Comparison of ENCODE assay signal across 11 cellular contexts in genomic region chr1:68010094-68010493, GRCh38. TPM values are rescaled to one million over a fixed set of nuclear protein-coding genes. Genes with fewer than 3 reads are reported as not detected.
DNase-seq lines count a peak whose midpoint lies in the region; ATAC-seq and TF ChIP-seq lines count a peak whose summit lies in the region.
"Had no signal": no experiment of that assay in that cellular context is flagged by ENCODE, and none has a peak within 500 bp of the region (broad histone marks: within the 10 kb centered on the region; RNA-seq: fewer than 3 reads in every experiment).

No MANE protein-coding gene starts in this region.

- no peaks in the 10 kb centered on the region for H4K20me1 ChIP-seq in SK-N-SH (ENCODE audit: insufficient read depth)

- H3K9ac ChIP-seq in SK-N-SH = no peak overlapping the region

- H3K9me2 ChIP-seq in SK-N-SH = no peaks in the 10 kb centered on the region

- H3K27me3 ChIP-seq in SK-N-SH (ENCODE audit: insufficient read depth) = no peaks in the 10 kb centered on the region
- no peaks in the 10 kb centered on the region for H3K27me3 ChIP-seq in left ventricle myocardium inferior (ENCODE audit: low read depth)

- POLR2A ChIA-PET in SK-N-SH (lab: Yijun Ruan, JAX) = no interaction called here

- H3K79me2 ChIP-seq in SK-N-SH (ENCODE audit: insufficient read depth) = no peaks in the 10 kb centered on the region

- H3K4me1 ChIP-seq in SK-N-SH (ENCODE audit: control insufficient read depth in 1 of 2, insufficient read depth in 2 of 2, low read depth in 1 of 2, low read length in 1 of 2) (peaks cover 0 to 11% of the 10 kb centered on the region in 2 experiments; a peak in 1 of 4 replicates), left ventricle myocardium inferior (peaks cover 1% of the 10 kb centered on the region)

- DNase-seq in A172 (ENCODE audit: low spot score) = peak; percentile 19
- peak; percentile 11 for DNase-seq in SK-N-SH
- no peak for DNase-seq in left ventricle myocardium inferior
- DNase-seq in NOMO-1 (lab: John Stamatoyannopoulos, UW; ENCODE audit: unreplicated experiment in 2 of 2) = no peak
- DNase-seq in activated gamma-delta T cell treated with Interleukin-2 at 50 U/mL for 16 hours = no peak
- no peak for DNase-seq in activated gamma-delta T cell (lab: John Stamatoyannopoulos, UW)
- DNase-seq: activated CD4-positive, alpha-beta T cell treated with anti-CD3 and anti-CD28 coated beads, Interleukin-2, amount 10 ng/mL, durations not matched to agents 24 days and 14 days; Calu3; foreskin melanocyte had no signal

- CTCF ChIA-PET in SK-N-SH (lab: Yijun Ruan, JAX) = interaction anchor here (0.7 to 5.2 kb wide), 15 partner anchors 9 to 478 kb away, joined by 3 to 32 read pairs (median 4); no protein-coding TSS in a partner anchor

- no peaks in the 10 kb centered on the region for H3K36me3 ChIP-seq in SK-N-SH (replicated peaks in 1 of 2; ENCODE audit: control insufficient read depth in 1 of 2, insufficient read depth in 2 of 2, low read length in 1 of 2)
- H3K36me3 ChIP-seq in left ventricle myocardium inferior = no peaks in the 10 kb centered on the region

- H3K27ac ChIP-seq in SK-N-SH (ENCODE audit: low read depth in 2 of 2, low read length in 1 of 2) = no peak overlapping the region
- H3K27ac ChIP-seq in left ventricle myocardium inferior (replicated peaks) = no peak overlapping the region

- H3K9me3 ChIP-seq in SK-N-SH = no peaks in the 10 kb centered on the region
- peaks cover 9% of the 10 kb centered on the region for H3K9me3 ChIP-seq in left ventricle myocardium inferior (replicated peaks)

- intact Hi-C loops in left ventricle myocardium inferior (cut with micrococcal nuclease) = loop anchor here (5.0 kb wide), 1 partner anchor 153 kb away; no protein-coding TSS in a partner anchor

- no peak overlapping the region for H2AFZ ChIP-seq in SK-N-SH (ENCODE audit: low read depth)

- no peaks in the 10 kb centered on the region for H3F3A ChIP-seq in SK-N-SH (replicated peaks; ENCODE audit: insufficient read depth)

- TF ChIP-seq CTCF in SK-N-SH (IDR thresholded peaks at IDR 0.05) (peak; percentile 51), left ventricle myocardium inferior (IDR thresholded peaks at IDR 0.05; ENCODE audit: borderline replicate concordance) (peak; percentile 60)

- TF ChIP-seq EP300 in Ishikawa (IDR thresholded peaks at IDR 0.05; ENCODE audit: borderline replicate concordance) = no peak
- TF ChIP-seq EP300 in SK-N-SH (IDR thresholded peaks at IDR 0.05; ENCODE audit: borderline replicate concordance in 1 of 2, low read depth in 1 of 2, low read length in 1 of 2) = no peak

- H3K4me2 ChIP-seq in SK-N-SH = no peak overlapping the region

- peak; percentile 58 for TF ChIP-seq RAD21 in Ishikawa (IDR thresholded peaks at IDR 0.05; ENCODE audit: low read depth)
- TF ChIP-seq RAD21 in SK-N-SH (IDR thresholded peaks at IDR 0.05; ENCODE audit: low read length) = peak; percentile 72

- H3K4me3 ChIP-seq in SK-N-SH (ENCODE audit: low read depth in 2 of 2, low read length in 1 of 2) (no peak overlapping the region), left ventricle myocardium inferior (no peak overlapping the region)

- ATAC-seq in GM21825 (IDR thresholded peaks at IDR 0.05; ENCODE audit: unreplicated experiment) = no peak

TF ChIP-seq in Ishikawa, 13 proteins besides CTCF, POLR2A, EP300 and RAD21:
- TF ChIP-seq ZBTB7A (IDR thresholded peaks at IDR 0.05; ENCODE audit: low read depth) (no peak), TEAD4 (IDR thresholded peaks at IDR 0.05) (no peak)

TF ChIP-seq in SK-N-SH, 30 proteins besides CTCF, POLR2A, EP300 and RAD21:
- TF ChIP-seq SMC3 (IDR thresholded peaks at IDR 0.05; ENCODE audit: low read depth, low read length) (peak; percentile 80), RCOR1 (IDR thresholded peaks at IDR 0.05; ENCODE audit: low read length) (no peak)

RNA-seq across cellular contexts. Expression of gene DIRAS3, which starts 40.3 kb away (rescaled TPM):
- 279 and 346 TPM in 2 replicates for total RNA-seq in A172 (2014; rRNA removed; shearing (Covaris generic))
- 14.7 and 16.6 TPM in 2 replicates for polyA plus RNA-seq in SK-N-SH (2012; rRNA removed)
- polyA plus RNA-seq in SK-N-SH (2012; cell fraction: cytosol; rRNA removed) = 13.9 and 14.0 TPM in 2 replicates
- polyA plus RNA-seq in SK-N-SH (2012; cell fraction: nucleus; rRNA removed) = 9.4 and 10.4 TPM in 2 replicates
- 32.6 TPM for total RNA-seq in left ventricle myocardium inferior
- total RNA-seq: activated CD4-positive, alpha-beta T cell treated with anti-CD3 and anti-CD28 coated beads, Interleukin-2, amount 10 ng/mL, durations not matched to agents 24 days and 14 days had no signal

Comparison
In these comparisons a context has a peak if more than half of its experiments do, and no peak if none do; other contexts are left out.
1. DNase-seq: peak in A172 (single experiment) and SK-N-SH (single experiment); none in left ventricle myocardium inferior (single experiment), NOMO-1 (0 of 2), activated gamma-delta T cell treated with Interleukin-2 at 50 U/mL for 16 hours (single experiment) and activated gamma-delta T cell (single experiment).